8 cellular contexts compared by ENCODE assay signal in genomic region chr17:8894673-8895578, GRCh38. TPM values are rescaled to one million over a fixed set of nuclear protein-coding genes. Genes with fewer than 3 reads are reported as not detected.
DNase-seq lines count a peak whose midpoint lies in the region; ATAC-seq and TF ChIP-seq lines count a peak whose summit lies in the region.

No MANE protein-coding gene starts in this region.

- CTCF ChIA-PET in activated CD8-positive, alpha-beta memory T cell treated with anti-CD3 and anti-CD28 coated beads, Interleukin-2, amount 10 ng/mL, durations not matched to agents 7 days and 5 days (lab: Charles Lee) = interaction anchor here (0.6 to 3.4 kb wide), 19 partner anchors 9 to 511 kb away, joined by 3 to 18 read pairs (median 4); partner anchors contain the start of genes PIK3R5 and PIK3R6

- ATAC-seq in activated CD8-positive, alpha-beta memory T cell treated with anti-CD3 and anti-CD28 coated beads, Interleukin-2, amount 10 ng/mL, durations not matched to agents 7 days and 5 days = peak; percentile 32
- ATAC-seq in HG02884 (IDR thresholded peaks at IDR 0.05; ENCODE audit: unreplicated experiment) = no peak

- H3K9ac ChIP-seq in iPS-15b (ENCODE audit: low read depth, low read length) (no peak overlapping the region), smooth muscle cell (ENCODE audit: low read depth) (no peak overlapping the region)

- no peaks in the 10 kb centered on the region for H4K20me1 ChIP-seq in smooth muscle cell (ENCODE audit: low read depth)

- no peak overlapping the region for H3K27ac ChIP-seq in brain microvascular endothelial cell
- H3K27ac ChIP-seq in smooth muscle cell (ENCODE audit: low read depth) = no peak overlapping the region

- TF ChIP-seq CTCF in brain microvascular endothelial cell (IDR thresholded peaks at IDR 0.05; ENCODE audit: low read depth, low read length, missing control alignments) (peak; percentile 85), smooth muscle cell (IDR thresholded peaks at IDR 0.05; ENCODE audit: borderline replicate concordance, insufficient read depth, poor library complexity, severe bottlenecking) (peak; percentile 70)

- no peaks in the 10 kb centered on the region for H3K9me3 Mint-ChIP-seq in activated CD8-positive, alpha-beta memory T cell treated with anti-CD3 and anti-CD28 coated beads, Interleukin-2, amount 10 ng/mL, durations not matched to agents 7 days and 5 days (ENCODE audit: low read depth)

- peak overlapping the region; percentile 82 for H3K4me2 ChIP-seq in smooth muscle cell

- H3K4me1 ChIP-seq in iPS-15b (ENCODE audit: control insufficient read depth, insufficient read depth, low read length) (peaks cover 3% of the 10 kb centered on the region), smooth muscle cell (ENCODE audit: low read depth) (peaks cover 8% of the 10 kb centered on the region)

- no peak overlapping the region for H3K4me3 Mint-ChIP-seq in activated CD8-positive, alpha-beta memory T cell treated with anti-CD3 and anti-CD28 coated beads, Interleukin-2, amount 10 ng/mL, durations not matched to agents 7 days and 5 days

- H3F3A ChIP-seq in smooth muscle cell (ENCODE audit: low read depth) = no peaks in the 10 kb centered on the region

- H3K27me3 ChIP-seq in brain microvascular endothelial cell (replicated peaks) (no peaks in the 10 kb centered on the region), iPS-15b (ENCODE audit: control insufficient read depth, insufficient read depth, low read length) (no peaks in the 10 kb centered on the region), smooth muscle cell (ENCODE audit: low read depth) (peaks cover 5% of the 10 kb centered on the region)

- H3K36me3 ChIP-seq in brain microvascular endothelial cell (replicated peaks) = no peaks in the 10 kb centered on the region
- no peaks in the 10 kb centered on the region for H3K36me3 ChIP-seq in iPS-15b (ENCODE audit: control insufficient read depth, insufficient read depth, low read length)
- H3K36me3 ChIP-seq in smooth muscle cell (ENCODE audit: low read depth) = no peaks in the 10 kb centered on the region

- no peaks in the 10 kb centered on the region for H3K79me2 ChIP-seq in smooth muscle cell (ENCODE audit: low read depth)

- H3K4me3 ChIP-seq in brain microvascular endothelial cell (ENCODE audit: low read depth, low read length) (peak overlapping the region; percentile 24), iPS-15b (ENCODE audit: low read depth, low read length) (peak overlapping the region; percentile 51), smooth muscle cell (peak overlapping the region; percentile 28)

- H3K27me3 Mint-ChIP-seq in activated CD8-positive, alpha-beta memory T cell treated with anti-CD3 and anti-CD28 coated beads, Interleukin-2, amount 10 ng/mL, durations not matched to agents 7 days and 5 days = no peaks in the 10 kb centered on the region

- 39% methylated on average over 24 of the region's 24 CpGs for whole genome bisulfite sequencing in smooth muscle cell (ENCODE audit: low lambda C conversion rate)

- H3K9me3 ChIP-seq in iPS-15b (ENCODE audit: control insufficient read depth, insufficient read depth, low read length) (no peaks in the 10 kb centered on the region), smooth muscle cell (replicated peaks; ENCODE audit: low read depth) (no peaks in the 10 kb centered on the region)

- peaks cover 60% of the 10 kb centered on the region for H3K4me1 Mint-ChIP-seq in activated CD8-positive, alpha-beta memory T cell treated with anti-CD3 and anti-CD28 coated beads, Interleukin-2, amount 10 ng/mL, durations not matched to agents 7 days and 5 days

- peaks cover 40% of the 10 kb centered on the region for H3K36me3 Mint-ChIP-seq in activated CD8-positive, alpha-beta memory T cell treated with anti-CD3 and anti-CD28 coated beads, Interleukin-2, amount 10 ng/mL, durations not matched to agents 7 days and 5 days

- H2AFZ ChIP-seq in smooth muscle cell (ENCODE audit: low read depth) = peak overlapping the region; percentile 54

- DNase-seq in activated CD8-positive, alpha-beta memory T cell treated with anti-CD3 and anti-CD28 coated beads, Interleukin-2, amount 10 ng/mL, durations not matched to agents 7 days and 5 days = peak; percentile 68
- DNase-seq in activated CD8-positive, alpha-beta memory T cell treated with anti-CD3 and anti-CD28 coated beads for 24 hours = no peak
- DNase-seq in LHCN-M2 (ENCODE audit: low read depth) (peak; percentile 31), T follicular helper cell (ENCODE audit: low read depth) (peak; percentile 33), brain microvascular endothelial cell (peak; percentile 74), smooth muscle cell (lab: John Stamatoyannopoulos, UW; ENCODE audit: unreplicated experiment) (no peak)

- peak overlapping the region; percentile 45 for H3K27ac Mint-ChIP-seq in activated CD8-positive, alpha-beta memory T cell treated with anti-CD3 and anti-CD28 coated beads, Interleukin-2, amount 10 ng/mL, durations not matched to agents 7 days and 5 days

- in situ Hi-C loops in brain microvascular endothelial cell (cut with HindIII; ENCODE audit: low pct_ligation_motif_present, low sequenced_read_pairs) = no loop called here

RNA-seq across cellular contexts. Expression of gene PIK3R6, which starts 27.5 kb away (rescaled TPM):
- total RNA-seq in activated CD8-positive, alpha-beta memory T cell treated with anti-CD3 and anti-CD28 coated beads, Interleukin-2, amount 10 ng/mL, durations not matched to agents 7 days and 5 days = 1 to 10 TPM; 1.3 to 4.9 TPM
- total RNA-seq in LHCN-M2 (2014; rRNA removed) (not detected in 2 replicates), smooth muscle cell (not detected in 2 replicates)
- polyA plus RNA-seq in LHCN-M2 (2012) = not detected
- not detected in 2 replicates for polyA plus RNA-seq in smooth muscle cell

Comparison
In these comparisons a context has a peak if more than half of its experiments do, and no peak if none do; other contexts are left out.
1. DNase-seq: peak in activated CD8-positive, alpha-beta memory T cell treated with anti-CD3 and anti-CD28 coated beads, Interleukin-2, amount 10 ng/mL, durations not matched to agents 7 days and 5 days (single experiment), LHCN-M2 (single experiment), T follicular helper cell (single experiment) and brain microvascular endothelial cell (single experiment); none in activated CD8-positive, alpha-beta memory T cell treated with anti-CD3 and anti-CD28 coated beads for 24 hours (single experiment) and smooth muscle cell (single experiment).
2. Peak in every context shown above with its lines, with median percentiles within 50 percentile points of each other: H3K4me3 ChIP-seq.